In the genomic region with DNA sequence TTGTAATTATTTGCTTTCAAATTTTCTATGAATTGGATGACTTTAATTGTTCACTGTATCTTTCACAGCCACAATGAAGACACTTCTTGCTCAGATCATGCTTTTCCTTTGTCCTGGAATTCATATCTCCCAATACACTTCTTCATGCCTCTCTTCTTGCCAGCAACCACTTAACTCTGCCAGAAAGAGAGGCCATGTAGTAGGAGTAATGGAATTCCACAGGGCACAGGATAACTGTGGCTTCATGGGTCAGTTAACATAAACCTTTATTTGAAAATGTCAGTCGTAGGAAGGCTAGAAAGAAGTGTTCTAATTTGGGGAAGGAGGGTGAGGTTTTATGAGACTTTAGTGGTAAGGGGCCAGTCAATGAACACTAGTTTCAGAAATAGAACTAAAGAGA, we compare ENCODE assay signal across 26 cellular contexts.
DNase-seq lines count a peak whose midpoint lies in the region; ATAC-seq and TF ChIP-seq lines count a peak whose summit lies in the region.
"Had no signal": no experiment of that assay in that cellular context is flagged by ENCODE, and none has a peak within 500 bp of the region (broad histone marks: within the 10 kb centered on the region; RNA-seq: fewer than 3 reads in every experiment).

No MANE protein-coding gene starts in this region.

- H3K27ac Mint-ChIP-seq in WTC11 = no peak overlapping the region
- H3K27ac Mint-ChIP-seq: activated naive CD8-positive, alpha-beta T cell treated with anti-CD3 and anti-CD28 coated beads, Interleukin-2, amount 50 U/mL, for 24 hours; activated T-cell treated with anti-CD3 and anti-CD28 coated beads, Interleukin-2, amount 50 U/mL, for 24 hours; CD4-positive, alpha-beta T cell; naive thymus-derived CD8-positive, alpha-beta T cell; T-helper 17 cell had no signal

- POLR2A ChIA-PET in WTC11 (lab: Charles Lee) = no interaction called here

- WGBS in GM23248 (ENCODE audit: low coverage in 1 of 2, low lambda C conversion rate in 2 of 2, missing lambda C conversion rate in 2 of 2), 2 experiments = 12 to 29% methylated on average over 1 of the region's 1 CpG

- peaks cover 52% of the 10 kb centered on the region for H3K27me3 ChIP-seq in GM23248 (replicated peaks; ENCODE audit: insufficient read depth)
- H3K27me3 ChIP-seq: ovary, right atrium auricular region, thyroid gland had no signal

- no peaks in the 10 kb centered on the region for H3K27me3 Mint-ChIP-seq in WTC11 (ENCODE audit: low read depth)
- H3K27me3 Mint-ChIP-seq: CD4-positive, alpha-beta T cell had no signal

- CTCF ChIA-PET in WTC11 (lab: Charles Lee) = no interaction called here

- no peaks in the 10 kb centered on the region for H3K79me2 ChIP-seq in GM23248 (ENCODE audit: insufficient read depth)

- peaks cover 6% of the 10 kb centered on the region; the same call in 1 of the 2 replicates for H3K9me3 Mint-ChIP-seq in WTC11
- H3K9me3 Mint-ChIP-seq: activated T-cell treated with anti-CD3 and anti-CD28 coated beads, Interleukin-2, amount 50 U/mL, for 24 hours; CD4-positive, alpha-beta T cell had no signal

- peaks cover 4% of the 10 kb centered on the region; the same call in 1 of the 2 replicates for H3K4me1 ChIP-seq in GM23248 (ENCODE audit: insufficient read depth)
- H3K4me1 ChIP-seq: right atrium auricular region had no signal

- ATAC-seq in WTC11 = peak; percentile 30
- no peak for ATAC-seq in HG03135 (IDR thresholded peaks at IDR 0.05; ENCODE audit: unreplicated experiment)
- ATAC-seq: activated naive CD8-positive, alpha-beta T cell treated with anti-CD3 and anti-CD28 coated beads, Interleukin-2, amount 50 U/mL, for 24 hours; K562; naive thymus-derived CD8-positive, alpha-beta T cell; T-helper 17 cell had no signal

- no peaks in the 10 kb centered on the region for H3K9me3 ChIP-seq in GM23248 (ENCODE audit: low read depth)
- H3K9me3 ChIP-seq: left ventricle myocardium inferior, ovary, right atrium auricular region, thyroid gland had no signal

- no peaks in the 10 kb centered on the region for H3K36me3 ChIP-seq in GM23248 (ENCODE audit: low read depth)
- H3K36me3 ChIP-seq: left ventricle myocardium inferior, ovary, right atrium auricular region, thyroid gland had no signal

- H2AFZ ChIP-seq in GM23248 = no peak overlapping the region

- H3K9me2 ChIP-seq in GM23248 (ENCODE audit: insufficient read depth) = no peaks in the 10 kb centered on the region

- no peak overlapping the region for H3K4me3 Mint-ChIP-seq in WTC11
- H3K4me3 Mint-ChIP-seq: activated naive CD8-positive, alpha-beta T cell treated with anti-CD3 and anti-CD28 coated beads, Interleukin-2, amount 50 U/mL, for 24 hours; activated T-cell treated with anti-CD3 and anti-CD28 coated beads, Interleukin-2, amount 50 U/mL, for 24 hours; CD4-positive, alpha-beta T cell; naive thymus-derived CD8-positive, alpha-beta T cell; T-helper 17 cell had no signal

- DNase-seq in GM23248 (peak; percentile 4), WTC11 (ENCODE audit: low spot score) (no peak), fibroblast of the aortic adventitia (ENCODE audit: low read depth) (peak; percentile 34), renal cortical epithelial cell (ENCODE audit: low read depth) (peak; percentile 89), SW480 (ENCODE audit: low spot score) (no peak), SHP77 (lab: John Stamatoyannopoulos, UW) (no peak)
- DNase-seq: activated CD4-positive, alpha-beta T cell treated with anti-CD3 and anti-CD28 coated beads for 4 hours; activated gamma-delta T cell treated with Interleukin-2 at 50 U/mL for 16 hours; activated naive CD8-positive, alpha-beta T cell treated with anti-CD3 and anti-CD28 coated beads, Interleukin-2, amount 50 U/mL, for 24 hours; activated T-cell treated with anti-CD3 and anti-CD28 coated beads, Interleukin-2, amount 50 U/mL, for 24 hours; CD4-positive, alpha-beta T cell; left ventricle myocardium inferior; midbrain; naive thymus-derived CD8-positive, alpha-beta T cell; NCI-H1436; NCI-H510A treated with DMSO at 0.1 percent for 48 hours; ovary; RPMI8226; stimulated activated CD4-positive, alpha-beta T cell treated with anti-CD3 and anti-CD28 coated beads, Interleukin-4, amount 100 ng/mL, for 4 hours; stimulated activated naive CD4-positive, alpha-beta T cell treated with Interleukin-2 at 50 U/mL for 16 hours; T-helper 17 cell; thyroid gland had no signal

- H3K4me1 Mint-ChIP-seq in WTC11 = peaks cover 37% of the 10 kb centered on the region

- in situ Hi-C loops in GM23248 (cut with MboI) = no loop called here

- TF ChIP-seq CTCF in WTC11 (IDR thresholded peaks at IDR 0.05) (no peak), fibroblast of the aortic adventitia (IDR thresholded peaks at IDR 0.05; ENCODE audit: insufficient read depth, low read length) (no peak)

- H3K36me3 Mint-ChIP-seq in WTC11 = peaks cover 5% of the 10 kb centered on the region; the same call in 1 of the 2 replicates
- H3K36me3 Mint-ChIP-seq: naive thymus-derived CD8-positive, alpha-beta T cell had no signal

- H3K27ac ChIP-seq in GM23248 = no peak overlapping the region
- H3K27ac ChIP-seq: left ventricle myocardium inferior, ovary, right atrium auricular region, SK-N-MC, thyroid gland had no signal

- no peak overlapping the region for H3K4me2 ChIP-seq in GM23248 (ENCODE audit: unreplicated experiment)

- no peaks in the 10 kb centered on the region for H4K20me1 ChIP-seq in GM23248 (ENCODE audit: insufficient read depth)

- no peak overlapping the region for H3K4me3 ChIP-seq in GM23248
- H3K4me3 ChIP-seq in fibroblast of the aortic adventitia (ENCODE audit: low read depth, low read length) = no peak overlapping the region
- H3K4me3 ChIP-seq: K562, left ventricle myocardium inferior, ovary, right atrium auricular region, SK-N-MC, thyroid gland had no signal

- no peaks in the 10 kb centered on the region for H3F3A ChIP-seq in GM23248 (ENCODE audit: insufficient read depth)

- no peak overlapping the region for H3K9ac ChIP-seq in GM23248

TF ChIP-seq in WTC11, 78 proteins besides CTCF, POLR2A, EP300 and RAD21:
- TF ChIP-seq ESRRA (CRISPR knock-in tag; IDR thresholded peaks at IDR 0.05; ENCODE audit: borderline replicate concordance) (no peak), FOXK1 (CRISPR knock-in tag; IDR thresholded peaks at IDR 0.05) (no peak)
- TF ChIP-seq, protein P1, sequence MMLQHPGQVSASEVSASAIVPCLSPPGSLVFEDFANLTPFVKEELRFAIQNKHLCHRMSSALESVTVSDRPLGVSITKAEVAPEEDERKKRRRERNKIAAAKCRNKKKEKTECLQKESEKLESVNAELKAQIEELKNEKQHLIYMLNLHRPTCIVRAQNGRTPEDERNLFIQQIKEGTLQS (CRISPR knock-in tag; conservative IDR thresholded peaks at IDR 0.05) = no peak
- TF ChIP-seq, protein P2, sequence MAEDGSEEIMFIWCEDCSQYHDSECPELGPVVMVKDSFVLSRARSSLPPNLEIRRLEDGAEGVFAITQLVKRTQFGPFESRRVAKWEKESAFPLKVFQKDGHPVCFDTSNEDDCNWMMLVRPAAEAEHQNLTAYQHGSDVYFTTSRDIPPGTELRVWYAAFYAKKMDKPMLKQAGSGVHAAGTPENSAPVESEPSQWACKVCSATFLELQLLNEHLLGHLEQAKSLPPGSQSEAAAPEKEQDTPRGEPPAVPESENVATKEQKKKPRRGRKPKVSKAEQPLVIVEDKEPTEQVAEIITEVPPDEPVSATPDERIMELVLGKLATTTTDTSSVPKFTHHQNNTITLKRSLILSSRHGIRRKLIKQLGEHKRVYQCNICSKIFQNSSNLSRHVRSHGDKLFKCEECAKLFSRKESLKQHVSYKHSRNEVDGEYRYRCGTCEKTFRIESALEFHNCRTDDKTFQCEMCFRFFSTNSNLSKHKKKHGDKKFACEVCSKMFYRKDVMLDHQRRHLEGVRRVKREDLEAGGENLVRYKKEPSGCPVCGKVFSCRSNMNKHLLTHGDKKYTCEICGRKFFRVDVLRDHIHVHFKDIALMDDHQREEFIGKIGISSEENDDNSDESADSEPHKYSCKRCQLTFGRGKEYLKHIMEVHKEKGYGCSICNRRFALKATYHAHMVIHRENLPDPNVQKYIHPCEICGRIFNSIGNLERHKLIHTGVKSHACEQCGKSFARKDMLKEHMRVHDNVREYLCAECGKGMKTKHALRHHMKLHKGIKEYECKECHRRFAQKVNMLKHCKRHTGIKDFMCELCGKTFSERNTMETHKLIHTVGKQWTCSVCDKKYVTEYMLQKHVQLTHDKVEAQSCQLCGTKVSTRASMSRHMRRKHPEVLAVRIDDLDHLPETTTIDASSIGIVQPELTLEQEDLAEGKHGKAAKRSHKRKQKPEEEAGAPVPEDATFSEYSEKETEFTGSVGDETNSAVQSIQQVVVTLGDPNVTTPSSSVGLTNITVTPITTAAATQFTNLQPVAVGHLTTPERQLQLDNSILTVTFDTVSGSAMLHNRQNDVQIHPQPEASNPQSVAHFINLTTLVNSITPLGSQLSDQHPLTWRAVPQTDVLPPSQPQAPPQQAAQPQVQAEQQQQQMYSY (CRISPR knock-in tag; IDR thresholded peaks at IDR 0.05) = no peak

Comparison
In these comparisons a context has a peak if more than half of its experiments do, and no peak if none do; other contexts are left out.
1. DNase-seq: peak in GM23248 (single experiment), fibroblast of the aortic adventitia (single experiment) and renal cortical epithelial cell (single experiment); none in WTC11 (single experiment), SW480 (single experiment) and SHP77 (0 of 2).